In genomic region chr7:149284850-149285580, GRCh38 we compare ENCODE assay signal across 8 cellular contexts. TPM values are rescaled to one million over a fixed set of nuclear protein-coding genes. Genes with fewer than 3 reads are reported as not detected.
DNase-seq lines count a peak whose midpoint lies in the region; ATAC-seq and TF ChIP-seq lines count a peak whose summit lies in the region.

No MANE protein-coding gene starts in this region.

- intact Hi-C loops in activated naive CD4-positive, alpha-beta T cell treated with anti-CD3 and anti-CD28 coated beads for 36 hours (cut with micrococcal nuclease): loop anchor here (1.0 to 10.0 kb wide), 11 partner anchors 12 to 430 kb away; partner anchors contain the start of genes PDIA4, ZNF212, ZNF398 and ZNF783

- no peak for TF ChIP-seq EP300 in gastroesophageal sphincter (IDR thresholded peaks at IDR 0.05)

- peaks cover 0 to 18% (median 9%) of the 10 kb centered on the region in 3 donors for H3K4me1 ChIP-seq in gastroesophageal sphincter

- peak; percentile 97 for DNase-seq in DMS53 treated with DMSO at 0.1 percent for 48 hours (lab: John Stamatoyannopoulos, UW; ENCODE audit: unreplicated experiment)
- peak; percentile 92 for DNase-seq in KBM-7
- peak; percentile 89 for DNase-seq in SHP77 treated with DMSO at 0.1 percent for 48 hours (lab: John Stamatoyannopoulos, UW)
- peak; percentile 99 for DNase-seq in activated naive CD4-positive, alpha-beta T cell treated with anti-CD3 and anti-CD28 coated beads for 36 hours
- DNase-seq in non-pigmented ciliary epithelial cell (ENCODE audit: low read depth): peak; percentile 55
- DNase-seq in superior temporal gyrus (ENCODE audit: extremely low spot score): peak; percentile 92

- peaks cover 36% of the 10 kb centered on the region for H3K4me1 Mint-ChIP-seq in activated naive CD4-positive, alpha-beta T cell treated with anti-CD3 and anti-CD28 coated beads for 36 hours (ENCODE audit: low read depth)

- H3K4me3 ChIP-seq in gastroesophageal sphincter: peak overlapping the region; percentile 38 to 64

- no peaks in the 10 kb centered on the region for H3K27me3 ChIP-seq in gastroesophageal sphincter

- H3K27ac Mint-ChIP-seq in activated naive CD4-positive, alpha-beta T cell treated with anti-CD3 and anti-CD28 coated beads for 36 hours: no peak overlapping the region

- peak in 1 of 2 donors; percentile 29 for TF ChIP-seq POLR2A in gastroesophageal sphincter (IDR thresholded peaks at IDR 0.05)

- no peak for TF ChIP-seq CTCF in gastroesophageal sphincter (IDR thresholded peaks at IDR 0.05)

- peaks cover 4% of the 10 kb centered on the region for H3K36me3 Mint-ChIP-seq in activated naive CD4-positive, alpha-beta T cell treated with anti-CD3 and anti-CD28 coated beads for 36 hours (ENCODE audit: low read depth)

- peak overlapping the region in 3 of 4 donors; percentile 55 to 64 (median 59) for H3K27ac ChIP-seq in gastroesophageal sphincter

- H3K27me3 Mint-ChIP-seq in activated naive CD4-positive, alpha-beta T cell treated with anti-CD3 and anti-CD28 coated beads for 36 hours (ENCODE audit: low read depth): no peaks in the 10 kb centered on the region

- peaks cover 0 to 60% of the 10 kb centered on the region in 2 donors for H3K36me3 ChIP-seq in gastroesophageal sphincter

- in situ Hi-C loops in KBM-7 (cut with MboI; ENCODE audit: low pct_unique_long_range_greater_than_20kb, low sequenced_read_pairs): no loop called here

- 23 to 47% methylated on average over 3 to 5 of the region's 64 CpGs for WGBS in gastroesophageal sphincter (ENCODE audit: low coverage in 1 of 2), 2 donors

- H3K9me3 Mint-ChIP-seq in activated naive CD4-positive, alpha-beta T cell treated with anti-CD3 and anti-CD28 coated beads for 36 hours: no peaks in the 10 kb centered on the region

- CTCF ChIA-PET in activated naive CD4-positive, alpha-beta T cell treated with anti-CD3 and anti-CD28 coated beads for 36 hours (lab: Charles Lee): interaction anchor here (0.6 to 3.7 kb wide), 12 partner anchors 20 to 338 kb away, joined by 3 to 26 read pairs (median 4); partner anchors contain the start of genes ZNF282, ZNF398 and ZNF783

- H3K4me3 Mint-ChIP-seq in activated naive CD4-positive, alpha-beta T cell treated with anti-CD3 and anti-CD28 coated beads for 36 hours: peak overlapping the region; percentile 79

- ATAC-seq in GM21529 (IDR thresholded peaks at IDR 0.05; ENCODE audit: unreplicated experiment): peak; percentile 99
- ATAC-seq in gastroesophageal sphincter: peak; percentile 97

- no peaks in the 10 kb centered on the region for H3K9me3 ChIP-seq in gastroesophageal sphincter

RNA-seq across cellular contexts. Expression of gene ZNF783, which starts 23.0 kb away (rescaled TPM):
- 1 to 10 TPM; 6.8 to 7.1 TPM for total RNA-seq in activated naive CD4-positive, alpha-beta T cell treated with anti-CD3 and anti-CD28 coated beads for 36 hours
- total RNA-seq in gastroesophageal sphincter: 10 to 100 TPM in 3 of 4 donors, 1 to 10 TPM in 1; 8.5 to 17.0 (median 13.1) TPM

RNA-seq across cellular contexts. Expression of gene ZNF212, which starts 45.6 kb away (rescaled TPM):
- total RNA-seq in activated naive CD4-positive, alpha-beta T cell treated with anti-CD3 and anti-CD28 coated beads for 36 hours: 10 to 100 TPM in 1 of 2 experiments, 1 to 10 TPM in 1; 9.0 to 10.4 TPM
- total RNA-seq in gastroesophageal sphincter: 10 to 100 TPM in 2 of 4 donors, 1 to 10 TPM in 2; 4.3 to 11.1 (median 9.4) TPM

Comparison
In these comparisons a context has a peak if more than half of its experiments do, and no peak if none do; other contexts are left out.
1. Peak in every context shown above with its lines: DNase-seq, ATAC-seq, H3K4me3 ChIP-seq and H3K27ac ChIP-seq.